ENCODE assay signal across 8 cellular contexts in the genomic region with DNA sequence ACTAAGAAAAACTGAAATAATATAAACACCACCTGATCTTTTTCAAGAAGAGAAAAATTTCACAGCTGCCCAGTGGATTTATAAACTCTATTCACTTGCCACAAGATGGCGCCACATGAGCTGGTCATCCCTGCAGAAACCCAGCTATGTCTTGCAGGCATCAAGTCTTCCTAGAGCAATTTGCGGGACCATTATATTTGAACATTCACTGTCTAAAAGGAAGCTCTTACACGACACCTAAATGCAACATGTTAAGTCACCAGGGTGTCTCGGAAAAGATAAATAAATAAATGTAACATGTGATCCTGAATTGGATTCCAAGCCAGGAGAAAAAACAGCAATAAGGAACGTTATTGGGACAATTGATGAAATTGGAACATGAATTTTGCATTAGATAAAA. TPM values are rescaled to one million over a fixed set of nuclear protein-coding genes. Genes with fewer than 3 reads are reported as not detected.
DNase-seq lines count a peak whose midpoint lies in the region; ATAC-seq and TF ChIP-seq lines count a peak whose summit lies in the region.

No MANE protein-coding gene starts in this region.

- peaks cover 5% of the 10 kb centered on the region for H3K4me1 Mint-ChIP-seq in neural crest cell
- no peaks in the 10 kb centered on the region for H3K4me1 Mint-ChIP-seq in stimulated activated naive CD8-positive, alpha-beta T cell treated with anti-CD3 and anti-CD28 coated beads, Interleukin-15, amount 100 ng/mL, for 72 hours

- H3K27ac ChIP-seq in esophagus muscularis mucosa (replicated peaks in 1 of 4) = no peak overlapping the region

- DNase-seq in COR-L47 (lab: John Stamatoyannopoulos, UW) (peak; percentile 69), OCI-M1 (lab: John Stamatoyannopoulos, UW) (peak; percentile 91), activated T-cell treated with anti-CD3 and anti-CD28 coated beads for 24 hours (ENCODE audit: low read depth) (peak; percentile 60), esophagus muscularis mucosa (ENCODE audit: extremely low spot score) (no peak), neural crest cell (ENCODE audit: low read depth, low spot score) (peak; percentile 88)
- DNase-seq in stimulated activated naive CD8-positive, alpha-beta T cell treated with anti-CD3 and anti-CD28 coated beads, Interleukin-15, amount 100 ng/mL, for 72 hours = peak; percentile 62 to 72

- H3K4me3 ChIP-seq in esophagus muscularis mucosa = no peak overlapping the region

- H3K27ac Mint-ChIP-seq in neural crest cell (ENCODE audit: unreplicated experiment) = no peak overlapping the region
- H3K27ac Mint-ChIP-seq in stimulated activated naive CD8-positive, alpha-beta T cell treated with anti-CD3 and anti-CD28 coated beads, Interleukin-15, amount 100 ng/mL, for 72 hours = peak overlapping the region in 1 of 2 donors; percentile 42

- peak; percentile 72 to 77 (median 76) for TF ChIP-seq CTCF in esophagus muscularis mucosa (IDR thresholded peaks at IDR 0.05)
- TF ChIP-seq CTCF in neural crest cell (conservative IDR thresholded peaks at IDR 0.05) = peak; percentile 92

- H3K9me3 ChIP-seq in esophagus muscularis mucosa = no peaks in the 10 kb centered on the region

- no peaks in the 10 kb centered on the region for H3K27me3 Mint-ChIP-seq in neural crest cell (ENCODE audit: low read depth)
- no peaks in the 10 kb centered on the region for H3K27me3 Mint-ChIP-seq in stimulated activated naive CD8-positive, alpha-beta T cell treated with anti-CD3 and anti-CD28 coated beads, Interleukin-15, amount 100 ng/mL, for 72 hours

- H3K4me3 Mint-ChIP-seq in neural crest cell = no peak overlapping the region
- no peak overlapping the region for H3K4me3 Mint-ChIP-seq in stimulated activated naive CD8-positive, alpha-beta T cell treated with anti-CD3 and anti-CD28 coated beads, Interleukin-15, amount 100 ng/mL, for 72 hours

- peak; percentile 78 for ATAC-seq in stimulated activated naive CD8-positive, alpha-beta T cell treated with anti-CD3 and anti-CD28 coated beads, Interleukin-15, amount 100 ng/mL, for 72 hours
- no peak for ATAC-seq in GM21717 (IDR thresholded peaks at IDR 0.05; ENCODE audit: unreplicated experiment)

- TF ChIP-seq POLR2A in esophagus muscularis mucosa (IDR thresholded peaks at IDR 0.05; ENCODE audit: low read depth) = no peak

- H3K4me1 ChIP-seq in esophagus muscularis mucosa = peaks cover 0 to 10% (median 0%) of the 10 kb centered on the region in 4 donors

- H3K36me3 Mint-ChIP-seq in neural crest cell (ENCODE audit: low read depth) = no peaks in the 10 kb centered on the region

- TF ChIP-seq EP300 in Ishikawa (IDR thresholded peaks at IDR 0.05; ENCODE audit: borderline replicate concordance) (no peak), esophagus muscularis mucosa (IDR thresholded peaks at IDR 0.05) (no peak)

- peak; percentile 75 for TF ChIP-seq RAD21 in Ishikawa (IDR thresholded peaks at IDR 0.05; ENCODE audit: low read depth)

- 2% methylated on average over 5 of the region's 5 CpGs for WGBS in esophagus muscularis mucosa

- intact Hi-C loops in esophagus muscularis mucosa (cut with DNase I) = loop anchor here (10.0 kb wide), 1 partner anchor 329 kb away; no protein-coding TSS in a partner anchor

- no peaks in the 10 kb centered on the region for H3K36me3 ChIP-seq in esophagus muscularis mucosa

- H3K9me3 Mint-ChIP-seq in neural crest cell = no peaks in the 10 kb centered on the region
- no peaks in the 10 kb centered on the region for H3K9me3 Mint-ChIP-seq in stimulated activated naive CD8-positive, alpha-beta T cell treated with anti-CD3 and anti-CD28 coated beads, Interleukin-15, amount 100 ng/mL, for 72 hours

- no peaks in the 10 kb centered on the region for H3K27me3 ChIP-seq in esophagus muscularis mucosa

TF ChIP-seq in Ishikawa, 13 proteins besides CTCF, POLR2A, EP300 and RAD21:
- TF ChIP-seq ZBTB7A (IDR thresholded peaks at IDR 0.05; ENCODE audit: low read depth) (no peak), CREB1 (IDR thresholded peaks at IDR 0.05; ENCODE audit: low read depth) (no peak), YY1 (IDR thresholded peaks at IDR 0.05; ENCODE audit: low read depth) (no peak), MAX (IDR thresholded peaks at IDR 0.05) (no peak), EGR1 (IDR thresholded peaks at IDR 0.05) (no peak), USF1 (IDR thresholded peaks at IDR 0.05) (no peak), TEAD4 (IDR thresholded peaks at IDR 0.05) (no peak), TAF1 (IDR thresholded peaks at IDR 0.05; ENCODE audit: low read depth) (no peak), TCF12 (IDR thresholded peaks at IDR 0.05; ENCODE audit: low read depth) (no peak)
- TF ChIP-seq, protein P1, sequence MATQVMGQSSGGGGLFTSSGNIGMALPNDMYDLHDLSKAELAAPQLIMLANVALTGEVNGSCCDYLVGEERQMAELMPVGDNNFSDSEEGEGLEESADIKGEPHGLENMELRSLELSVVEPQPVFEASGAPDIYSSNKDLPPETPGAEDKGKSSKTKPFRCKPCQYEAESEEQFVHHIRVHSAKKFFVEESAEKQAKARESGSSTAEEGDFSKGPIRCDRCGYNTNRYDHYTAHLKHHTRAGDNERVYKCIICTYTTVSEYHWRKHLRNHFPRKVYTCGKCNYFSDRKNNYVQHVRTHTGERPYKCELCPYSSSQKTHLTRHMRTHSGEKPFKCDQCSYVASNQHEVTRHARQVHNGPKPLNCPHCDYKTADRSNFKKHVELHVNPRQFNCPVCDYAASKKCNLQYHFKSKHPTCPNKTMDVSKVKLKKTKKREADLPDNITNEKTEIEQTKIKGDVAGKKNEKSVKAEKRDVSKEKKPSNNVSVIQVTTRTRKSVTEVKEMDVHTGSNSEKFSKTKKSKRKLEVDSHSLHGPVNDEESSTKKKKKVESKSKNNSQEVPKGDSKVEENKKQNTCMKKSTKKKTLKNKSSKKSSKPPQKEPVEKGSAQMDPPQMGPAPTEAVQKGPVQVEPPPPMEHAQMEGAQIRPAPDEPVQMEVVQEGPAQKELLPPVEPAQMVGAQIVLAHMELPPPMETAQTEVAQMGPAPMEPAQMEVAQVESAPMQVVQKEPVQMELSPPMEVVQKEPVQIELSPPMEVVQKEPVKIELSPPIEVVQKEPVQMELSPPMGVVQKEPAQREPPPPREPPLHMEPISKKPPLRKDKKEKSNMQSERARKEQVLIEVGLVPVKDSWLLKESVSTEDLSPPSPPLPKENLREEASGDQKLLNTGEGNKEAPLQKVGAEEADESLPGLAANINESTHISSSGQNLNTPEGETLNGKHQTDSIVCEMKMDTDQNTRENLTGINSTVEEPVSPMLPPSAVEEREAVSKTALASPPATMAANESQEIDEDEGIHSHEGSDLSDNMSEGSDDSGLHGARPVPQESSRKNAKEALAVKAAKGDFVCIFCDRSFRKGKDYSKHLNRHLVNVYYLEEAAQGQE (IDR thresholded peaks at IDR 0.05; ENCODE audit: low read depth) = no peak
TF ChIP-seq in Ishikawa: peak in this region for 0.

RNA-seq across cellular contexts. Expression of gene AKT2, which starts 20.3 kb away (rescaled TPM):
- total RNA-seq in esophagus muscularis mucosa (10 to 100 TPM; 53.3 to 82.1 (median 64.0) TPM), neural crest cell (147 and 150 TPM in 2 replicates)

RNA-seq across cellular contexts. Expression of gene C19orf47, which starts 42.8 kb away (rescaled TPM):
- total RNA-seq in esophagus muscularis mucosa (10 to 100 TPM; 17.9 to 42.6 (median 26.8) TPM), neural crest cell (19.0 and 21.0 TPM in 2 replicates)

RNA-seq across cellular contexts. Expression of gene PLD3, which starts 43.1 kb away (rescaled TPM):
- total RNA-seq in esophagus muscularis mucosa (100 to 1,000 TPM; 206 to 280 (median 223) TPM), neural crest cell (200 and 208 TPM in 2 replicates)
